ENCODE assay signal across 2 cellular contexts in genomic region chr14:71247106-71247505, GRCh38.
TF ChIP-seq lines count a peak whose summit lies in the region.

No MANE protein-coding gene starts in this region.

TF ChIP-seq in IMR-90, 13 proteins besides CTCF, POLR2A, EP300 and RAD21:
- TF ChIP-seq ELK1 (IDR thresholded peaks at IDR 0.05; ENCODE audit: borderline replicate concordance, low read depth, low read length) (no peak), BHLHE40 (IDR thresholded peaks at IDR 0.05; ENCODE audit: low read depth, low read length) (no peak), FOS (IDR thresholded peaks at IDR 0.05; ENCODE audit: low read depth, low read length) (no peak), MAFK (IDR thresholded peaks at IDR 0.05; ENCODE audit: low read depth, low read length) (no peak), SMC3 (IDR thresholded peaks at IDR 0.05; ENCODE audit: low read depth, low read length) (no peak), CHD1 (IDR thresholded peaks at IDR 0.05; ENCODE audit: low read depth, low read length) (no peak), NFE2L2 (IDR thresholded peaks at IDR 0.05; ENCODE audit: low read depth, low read length) (no peak), RFX5 (IDR thresholded peaks at IDR 0.05; ENCODE audit: low read depth, low read length) (no peak), RCOR1 (IDR thresholded peaks at IDR 0.05; ENCODE audit: insufficient replicate concordance, low read length) (no peak), MXI1 (IDR thresholded peaks at IDR 0.05; ENCODE audit: borderline replicate concordance, low read depth, low read length) (no peak), MAZ (IDR thresholded peaks at IDR 0.05; ENCODE audit: borderline replicate concordance, low read depth, low read length) (no peak), CEBPB (IDR thresholded peaks at IDR 0.05; ENCODE audit: low read depth, low read length) (no peak)
- TF ChIP-seq, protein P1, sequence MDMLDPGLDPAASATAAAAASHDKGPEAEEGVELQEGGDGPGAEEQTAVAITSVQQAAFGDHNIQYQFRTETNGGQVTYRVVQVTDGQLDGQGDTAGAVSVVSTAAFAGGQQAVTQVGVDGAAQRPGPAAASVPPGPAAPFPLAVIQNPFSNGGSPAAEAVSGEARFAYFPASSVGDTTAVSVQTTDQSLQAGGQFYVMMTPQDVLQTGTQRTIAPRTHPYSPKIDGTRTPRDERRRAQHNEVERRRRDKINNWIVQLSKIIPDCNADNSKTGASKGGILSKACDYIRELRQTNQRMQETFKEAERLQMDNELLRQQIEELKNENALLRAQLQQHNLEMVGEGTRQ (IDR thresholded peaks at IDR 0.05; ENCODE audit: low read depth, low read length), result no peak

TF ChIP-seq in GM12878, 131 proteins besides CTCF, POLR2A, EP300 and RAD21:
- no peak for TF ChIP-seq SREBF2 (IDR thresholded peaks at IDR 0.05; ENCODE audit: low read length)
- TF ChIP-seq BHLHE40 (IDR thresholded peaks at IDR 0.05; ENCODE audit: borderline replicate concordance in 1 of 2, low read depth in 2 of 2, low read length in 1 of 2), result no peak
- TF ChIP-seq ZNF384 (IDR thresholded peaks at IDR 0.05; ENCODE audit: borderline replicate concordance, low read depth, low read length), result no peak
- no peak for TF ChIP-seq BRCA1 (IDR thresholded peaks at IDR 0.05; ENCODE audit: low read depth, low read length)
- TF ChIP-seq NR2C2 (IDR thresholded peaks at IDR 0.05; ENCODE audit: borderline replicate concordance, control insufficient read depth, insufficient read length, low read depth), result no peak
- TF ChIP-seq ZNF217 (IDR thresholded peaks at IDR 0.05), result no peak
- no peak for TF ChIP-seq YBX1 (IDR thresholded peaks at IDR 0.05)
- TF ChIP-seq ZNF207 (IDR thresholded peaks at IDR 0.05; ENCODE audit: borderline replicate concordance), result no peak
- TF ChIP-seq RELB (IDR thresholded peaks at IDR 0.05; ENCODE audit: low read depth), result no peak
- TF ChIP-seq RFX5 (IDR thresholded peaks at IDR 0.05; ENCODE audit: low read depth, low read length), result no peak
- no peak for TF ChIP-seq ELK1 (IDR thresholded peaks at IDR 0.05; ENCODE audit: low read depth, low read length)
- no peak for TF ChIP-seq CBX5 (IDR thresholded peaks at IDR 0.05; ENCODE audit: low read depth)
- TF ChIP-seq ETV6 (conservative IDR thresholded peaks at IDR 0.05 in 1 of 2, IDR thresholded peaks at IDR 0.05 in 1 of 2; ENCODE audit: borderline replicate concordance in 1 of 2, low read depth in 1 of 2), result no peak
- no peak for TF ChIP-seq PAX5 (IDR thresholded peaks at IDR 0.05; ENCODE audit: borderline replicate concordance, low read depth, low read length)
- TF ChIP-seq GATAD2B (conservative IDR thresholded peaks at IDR 0.05; ENCODE audit: low read depth), result no peak
- no peak for TF ChIP-seq MTA2 (IDR thresholded peaks at IDR 0.05; ENCODE audit: low read depth)
- no peak for TF ChIP-seq EZH2 (IDR thresholded peaks at IDR 0.05; ENCODE audit: borderline replicate concordance, control insufficient read depth, low read depth, low read length)
- TF ChIP-seq LARP7 (IDR thresholded peaks at IDR 0.05), result no peak
